Comparison of ENCODE assay signal across 11 cellular contexts in genomic region chr6:52573295-52573694, GRCh38. TPM values are rescaled to one million over a fixed set of nuclear protein-coding genes. Genes with fewer than 3 reads are reported as not detected.
DNase-seq lines count a peak whose midpoint lies in the region; ATAC-seq and TF ChIP-seq lines count a peak whose summit lies in the region.
"Had no signal": no experiment of that assay in that cellular context is flagged by ENCODE, and none has a peak within 500 bp of the region (broad histone marks: within the 10 kb centered on the region; RNA-seq: fewer than 3 reads in every experiment).

No MANE protein-coding gene starts in this region.

- H3K27ac ChIP-seq in stomach smooth muscle (ENCODE audit: low read length): peak overlapping the region; percentile 41
- H3K27ac ChIP-seq: VCaP had no signal

- no peaks in the 10 kb centered on the region for H3K27me3 ChIP-seq in HAP-1 (ENCODE audit: low read depth)
- no peaks in the 10 kb centered on the region for H3K27me3 ChIP-seq in stomach smooth muscle (ENCODE audit: control insufficient read depth in 1 of 2, insufficient read depth in 2 of 2, low read length in 2 of 2)

- H3K4me1 Mint-ChIP-seq in WTC11: peaks cover 77% of the 10 kb centered on the region
- H3K4me1 Mint-ChIP-seq in immature natural killer cell: peaks cover 67 to 73% of the 10 kb centered on the region in 2 donors
- H3K4me1 Mint-ChIP-seq in activated CD4-positive, alpha-beta T cell treated with anti-CD3 and anti-CD28 coated beads for 36 hours: peaks cover 43% of the 10 kb centered on the region

- H3K9ac ChIP-seq in stomach smooth muscle (ENCODE audit: low read length in 2 of 2): peak overlapping the region in 1 of 2 donors; percentile 26

- H3K4me3 ChIP-seq in HAP-1 (no peak overlapping the region), stomach smooth muscle (ENCODE audit: low read length in 2 of 2) (peak overlapping the region in 1 of 2 donors; percentile 94)

- DNase-seq in HAP-1 (ENCODE audit: low spot score in 2 of 2) (peak; percentile 17 to 36), WTC11 (ENCODE audit: low spot score) (no peak), immature natural killer cell (no peak)
- DNase-seq in activated CD4-positive, alpha-beta T cell treated with anti-CD3 and anti-CD28 coated beads for 36 hours: no peak
- DNase-seq: naive B cell, NCI-H1417 treated with DMSO at 0.1 percent for 48 hours had no signal

- no peak for TF ChIP-seq CTCF in WTC11 (IDR thresholded peaks at IDR 0.05)

- H3K9me3 Mint-ChIP-seq in WTC11: no peaks in the 10 kb centered on the region
- H3K9me3 Mint-ChIP-seq in immature natural killer cell: no peaks in the 10 kb centered on the region
- no peaks in the 10 kb centered on the region for H3K9me3 Mint-ChIP-seq in activated CD4-positive, alpha-beta T cell treated with anti-CD3 and anti-CD28 coated beads for 36 hours (ENCODE audit: low read depth)
- H3K9me3 Mint-ChIP-seq: naive B cell had no signal

- H3K27me3 Mint-ChIP-seq in WTC11 (ENCODE audit: low read depth) (peaks cover 3% of the 10 kb centered on the region; the same call in 1 of the 2 replicates), immature natural killer cell (ENCODE audit: low read depth in 3 of 3) (peaks cover 11 to 24% (median 12%) of the 10 kb centered on the region in 3 donors)
- H3K27me3 Mint-ChIP-seq in activated CD4-positive, alpha-beta T cell treated with anti-CD3 and anti-CD28 coated beads for 36 hours: peaks cover 2% of the 10 kb centered on the region
- H3K27me3 Mint-ChIP-seq: naive B cell had no signal

- peak overlapping the region; percentile 18 for H3K4me3 Mint-ChIP-seq in WTC11
- peak overlapping the region in 2 of 5 donors; percentile 19 to 40 for H3K4me3 Mint-ChIP-seq in immature natural killer cell
- no peak overlapping the region for H3K4me3 Mint-ChIP-seq in activated CD4-positive, alpha-beta T cell treated with anti-CD3 and anti-CD28 coated beads for 36 hours

- POLR2A ChIA-PET in WTC11 (lab: Charles Lee): no interaction called here
- POLR2A ChIA-PET in activated CD4-positive, alpha-beta T cell treated with anti-CD3 and anti-CD28 coated beads for 36 hours (lab: Charles Lee): no interaction called here

- H3K27ac Mint-ChIP-seq in WTC11 (peak overlapping the region; percentile 82), immature natural killer cell (peak overlapping the region; percentile 49 to 96 (median 92))
- H3K27ac Mint-ChIP-seq in activated CD4-positive, alpha-beta T cell treated with anti-CD3 and anti-CD28 coated beads for 36 hours: no peak overlapping the region

- intact Hi-C loops in activated CD4-positive, alpha-beta T cell treated with anti-CD3 and anti-CD28 coated beads for 36 hours (cut with DNase I, micrococcal nuclease): loop anchor here in 1 of 2 experiments (10.0 kb wide), 1 partner anchor 972 kb away; the partner anchor contains the start of gene GCLC

- in situ Hi-C loops in HAP-1 (cut with MboI; ENCODE audit: low sequenced_read_pairs): no loop called here

- H3K9me3 ChIP-seq in HAP-1 (no peaks in the 10 kb centered on the region), stomach smooth muscle (ENCODE audit: control insufficient read depth in 2 of 2, low read length in 2 of 2) (no peaks in the 10 kb centered on the region)

- ATAC-seq in WTC11 (peak; percentile 16), GM21360 (IDR thresholded peaks at IDR 0.05; ENCODE audit: unreplicated experiment) (no peak), GM18502 (IDR thresholded peaks at IDR 0.05; ENCODE audit: poor library complexity, unreplicated experiment) (no peak), HG03280 (IDR thresholded peaks at IDR 0.05; ENCODE audit: unreplicated experiment) (no peak)
- no peak for ATAC-seq in activated CD4-positive, alpha-beta T cell treated with anti-CD3 and anti-CD28 coated beads for 36 hours

- H3K36me3 Mint-ChIP-seq in WTC11 (no peaks in the 10 kb centered on the region), immature natural killer cell (no peaks in the 10 kb centered on the region)
- H3K36me3 Mint-ChIP-seq in activated CD4-positive, alpha-beta T cell treated with anti-CD3 and anti-CD28 coated beads for 36 hours (ENCODE audit: low read depth): no peaks in the 10 kb centered on the region
- H3K36me3 Mint-ChIP-seq: naive B cell had no signal

- H3K36me3 ChIP-seq in HAP-1 (replicated peaks): no peaks in the 10 kb centered on the region
- H3K36me3 ChIP-seq in stomach smooth muscle (ENCODE audit: control insufficient read depth in 2 of 2, insufficient read depth in 2 of 2, low read length in 2 of 2): no peaks in the 10 kb centered on the region

- CTCF ChIA-PET in WTC11 (lab: Charles Lee): interaction anchor here (1.0 to 1.5 kb wide), 2 partner anchors 21 to 154 kb away, joined by 7 to 9 read pairs; partner anchors contain the start of gene EFHC1
- CTCF ChIA-PET in activated CD4-positive, alpha-beta T cell treated with anti-CD3 and anti-CD28 coated beads for 36 hours (lab: Charles Lee): interaction anchor here (0.7 to 1.1 kb wide), 2 partner anchors 20 to 21 kb away, joined by 3 read pairs; no protein-coding TSS in a partner anchor

- peaks cover 53% of the 10 kb centered on the region for H3K4me1 ChIP-seq in HAP-1
- H3K4me1 ChIP-seq in stomach smooth muscle (ENCODE audit: control insufficient read depth, insufficient read depth, low read length): peaks cover 69% of the 10 kb centered on the region

TF ChIP-seq in WTC11, 78 proteins besides CTCF, POLR2A, EP300 and RAD21 (continues in another document):
- TF ChIP-seq ZNF138 (CRISPR knock-in tag; conservative IDR thresholded peaks at IDR 0.05) (no peak), ATF3 (CRISPR knock-in tag; conservative IDR thresholded peaks at IDR 0.05) (no peak), ZNF671 (CRISPR knock-in tag; IDR thresholded peaks at IDR 0.05) (no peak), USF1 (CRISPR knock-in tag; IDR thresholded peaks at IDR 0.05) (no peak), NR1H2 (CRISPR knock-in tag; IDR thresholded peaks at IDR 0.05) (no peak), CREM (CRISPR knock-in tag; IDR thresholded peaks at IDR 0.05) (no peak), ESRRA (CRISPR knock-in tag; IDR thresholded peaks at IDR 0.05; ENCODE audit: borderline replicate concordance) (no peak), ZNF281 (CRISPR knock-in tag; IDR thresholded peaks at IDR 0.05) (no peak), RELA (CRISPR knock-in tag; IDR thresholded peaks at IDR 0.05; ENCODE audit: borderline replicate concordance) (no peak), FOXP4 (CRISPR knock-in tag; IDR thresholded peaks at IDR 0.05) (no peak), FOXK1 (CRISPR knock-in tag; IDR thresholded peaks at IDR 0.05) (no peak)

RNA-seq across cellular contexts. Expression of gene TRAM2, which starts 3.6 kb away (rescaled TPM):
- total RNA-seq in WTC11 (2021): 13.4 to 14.4 TPM (median 13.5 TPM) in 3 replicates
- 1 to 10 TPM; 1.7 to 7.0 (median 4.4) TPM for polyA plus RNA-seq in immature natural killer cell
- total RNA-seq in activated CD4-positive, alpha-beta T cell treated with anti-CD3 and anti-CD28 coated beads for 36 hours: 1 to 10 TPM; 3.5 to 3.6 TPM

Comparison
In these comparisons a context has a peak if more than half of its experiments do, and no peak if none do; other contexts are left out.
1. DNase-seq: peak in HAP-1 (2 of 2); none in WTC11 (single experiment), immature natural killer cell (0 of 3) and activated CD4-positive, alpha-beta T cell treated with anti-CD3 and anti-CD28 coated beads for 36 hours (single experiment).